1 cellular context compared by ENCODE assay signal in genomic region chr4:2862528-2862927, GRCh38.
A peak's percentile ranks its signal among the peaks of the same experiment; 100 is the strongest.
TF ChIP-seq lines count a peak whose summit lies in the region.

No MANE protein-coding gene starts in this region.

TF ChIP-seq in HEK293, 187 proteins besides CTCF, POLR2A, EP300 and RAD21 (continued from another document):
- TF ChIP-seq PRDM10 (tag by site-specific recombination; IDR thresholded peaks at IDR 0.05): peak; percentile 40
- TF ChIP-seq ZNF777 (tag by site-specific recombination; IDR thresholded peaks at IDR 0.05; ENCODE audit: borderline replicate concordance): no peak
- peak; percentile 58 for TF ChIP-seq ZNF600 (tag by site-specific recombination; IDR thresholded peaks at IDR 0.05)
- TF ChIP-seq SCRT1 (tag by site-specific recombination; IDR thresholded peaks at IDR 0.05; ENCODE audit: borderline replicate concordance): 0 out of 2 replicates have a peak, but pooled peaks have one; percentile 28
- TF ChIP-seq GLIS1 (tag by site-specific recombination; IDR thresholded peaks at IDR 0.05): peak; percentile 77
- no peak for TF ChIP-seq ZNF274 (IDR thresholded peaks at IDR 0.05; ENCODE audit: low read length)
- no peak for TF ChIP-seq ZNF274 (tag by site-specific recombination; IDR thresholded peaks at IDR 0.05; ENCODE audit: borderline replicate concordance)
- no peak for TF ChIP-seq ZNF114 (tag by site-specific recombination; IDR thresholded peaks at IDR 0.05)
- peak; percentile 31; the same call in 1 of the 2 replicates for TF ChIP-seq SCRT2 (tag by site-specific recombination; IDR thresholded peaks at IDR 0.05)
- no peak for TF ChIP-seq PBX3 (CRISPR knock-in tag; IDR thresholded peaks at IDR 0.05)
